ENCODE assay signal across 8 cellular contexts in the genomic region with DNA sequence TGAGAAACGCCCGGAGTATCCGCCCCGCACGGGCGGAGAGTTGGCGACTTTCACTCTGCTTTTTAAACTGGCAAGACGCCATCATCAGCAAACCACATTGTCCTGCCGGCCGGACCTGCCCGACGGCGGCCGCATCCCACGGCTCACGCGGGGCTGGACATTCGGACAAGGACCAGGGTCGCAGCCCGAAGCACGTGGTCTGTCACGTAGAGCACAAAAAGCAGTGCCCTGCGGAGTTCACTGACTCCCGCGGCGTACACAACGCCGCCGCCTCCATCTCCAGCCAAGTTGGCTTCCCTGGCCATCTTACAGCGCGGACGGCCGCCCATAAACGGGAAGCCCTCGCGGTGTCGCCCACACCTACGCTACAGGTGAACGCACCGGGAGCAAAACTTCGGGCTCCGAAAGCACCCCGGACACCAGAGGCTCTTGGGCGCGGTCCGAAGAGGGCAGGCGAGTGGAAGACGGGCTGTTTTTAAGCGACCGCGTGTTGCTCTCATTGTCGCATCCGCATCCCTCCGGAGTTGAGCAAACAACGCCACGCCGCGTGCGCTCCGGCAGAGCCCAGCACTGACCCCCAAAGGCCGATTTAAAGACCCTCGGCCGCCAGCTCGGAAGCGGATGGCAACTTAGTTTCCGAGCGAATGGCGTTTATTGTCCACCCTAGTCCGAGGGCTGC. TPM values are rescaled to one million over a fixed set of nuclear protein-coding genes. Genes with fewer than 3 reads are reported as not detected.
A peak's percentile ranks its signal among the peaks of the same experiment; 100 is the strongest.
DNase-seq lines count a peak whose midpoint lies in the region; ATAC-seq and TF ChIP-seq lines count a peak whose summit lies in the region.

No MANE protein-coding gene starts in this region.

- CTCF ChIA-PET in BJ (lab: Yijun Ruan, JAX), result no interaction called here

- no peaks in the 10 kb centered on the region for H3K27me3 ChIP-seq in BJ (ENCODE audit: control insufficient read depth, insufficient read depth, low read length)

- POLR2A ChIA-PET in BJ (lab: Charles Lee), result no interaction called here

- no peaks in the 10 kb centered on the region for H3K36me3 ChIP-seq in BJ (ENCODE audit: control insufficient read depth, insufficient read depth, low read length)

- TF ChIP-seq CTCF in BJ (IDR thresholded peaks at IDR 0.05; ENCODE audit: insufficient read depth, low read depth, low read length), result no peak

- peak overlapping the region; percentile 66 for H3K4me3 ChIP-seq in BJ (ENCODE audit: low read depth, low read length)

- peak; percentile 6 for ATAC-seq in GM21390 (IDR thresholded peaks at IDR 0.05; ENCODE audit: unreplicated experiment)

- DNase-seq in BJ (ENCODE audit: low read depth) (no peak), NCI-H1105 treated with DMSO at 0.1 percent for 48 hours (lab: John Stamatoyannopoulos, UW) (peak; percentile 63), cerebellum (ENCODE audit: low spot score) (peak; percentile 40), left kidney (ENCODE audit: low read depth, low spot score) (peak; percentile 69), superior temporal gyrus (ENCODE audit: extremely low spot score) (no peak)
- DNase-seq in activated CD4-positive, CD25-positive, alpha-beta regulatory T cell (lab: John Stamatoyannopoulos, UW), result peak; percentile 28 to 38 (median 34)
- peak; percentile 20 for DNase-seq in stimulated activated CD4-positive, alpha-beta T cell treated with anti-CD3 and anti-CD28 coated beads, Interleukin-2, amount 100 ng/mL, for 4 hours (ENCODE audit: low read depth)

RNA-seq across cellular contexts. Expression of gene SINHCAF, which starts 1.0 kb away (rescaled TPM):
- 6.6 and 11.5 TPM in 2 replicates for polyA plus RNA-seq in BJ (2011; rRNA removed)
- 4.7 and 4.9 TPM in 2 replicates for polyA minus RNA-seq in BJ (2011; rRNA and poly(A)+ RNA removed)
- total RNA-seq in cerebellum, result 45.0 TPM

Comparison
In these comparisons a context has a peak if more than half of its experiments do, and no peak if none do; other contexts are left out.
1. DNase-seq: peak in NCI-H1105 treated with DMSO at 0.1 percent for 48 hours (single experiment), activated CD4-positive, CD25-positive, alpha-beta regulatory T cell (4 of 4), cerebellum (single experiment), left kidney (single experiment) and stimulated activated CD4-positive, alpha-beta T cell treated with anti-CD3 and anti-CD28 coated beads, Interleukin-2, amount 100 ng/mL, for 4 hours (single experiment); none in BJ (single experiment) and superior temporal gyrus (single experiment).